1 cellular context compared by ENCODE assay signal in the genomic region with DNA sequence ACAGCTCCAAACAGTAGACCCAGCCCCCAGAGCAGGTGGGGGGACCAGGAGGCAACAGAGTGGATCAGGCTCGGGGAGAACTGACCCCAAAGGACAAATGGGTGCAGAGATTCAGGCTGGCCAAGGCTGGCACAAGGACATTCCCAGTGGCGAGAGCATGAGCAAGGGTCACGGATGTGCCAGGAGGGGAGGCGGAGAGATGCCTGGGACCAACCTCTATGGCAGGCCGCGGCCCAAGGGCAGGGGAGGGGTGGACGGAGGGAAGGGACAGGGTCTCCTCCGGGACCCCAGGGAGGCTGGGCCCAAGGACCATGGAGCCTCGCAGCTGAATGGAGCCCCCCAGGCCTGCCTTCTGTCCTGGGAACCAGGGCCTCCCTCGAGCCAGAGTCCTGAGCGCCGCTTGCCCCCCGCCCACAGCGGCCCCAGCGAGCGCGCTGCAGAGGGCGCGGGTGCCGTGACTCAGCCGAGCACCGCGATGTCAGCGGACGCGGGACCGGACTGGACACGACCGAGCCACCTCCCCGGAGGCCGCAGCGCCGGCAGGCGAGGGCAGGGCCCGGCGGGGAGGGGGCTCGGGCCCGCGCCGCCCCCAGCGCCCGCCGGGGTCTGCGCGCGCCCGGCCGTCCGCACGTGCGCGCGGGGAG.
A peak's percentile ranks its signal among the peaks of the same experiment; 100 is the strongest.
TF ChIP-seq lines count a peak whose summit lies in the region.

No MANE protein-coding gene starts in this region.

TF ChIP-seq in HepG2, 621 proteins besides CTCF, POLR2A, EP300 and RAD21:
- TF ChIP-seq NR2F2 (IDR thresholded peaks at IDR 0.05; ENCODE audit: borderline replicate concordance, low read depth) = no peak
- no peak for TF ChIP-seq KLF16 (CRISPR knock-in tag; IDR thresholded peaks at IDR 0.05)
- no peak for TF ChIP-seq FOXK2 (IDR thresholded peaks at IDR 0.05)
- 0 out of 2 replicates have a peak, but pooled peaks have one; percentile 8 for TF ChIP-seq HDAC2 (CRISPR knock-in tag; IDR thresholded peaks at IDR 0.05)
- no peak for TF ChIP-seq NRL (CRISPR knock-in tag; IDR thresholded peaks at IDR 0.05; ENCODE audit: borderline replicate concordance)
- TF ChIP-seq ATAD3A (CRISPR knock-in tag; IDR thresholded peaks at IDR 0.05) = no peak
- no peak for TF ChIP-seq ZSCAN12 (CRISPR knock-in tag; IDR thresholded peaks at IDR 0.05)
- TF ChIP-seq, protein P1, sequence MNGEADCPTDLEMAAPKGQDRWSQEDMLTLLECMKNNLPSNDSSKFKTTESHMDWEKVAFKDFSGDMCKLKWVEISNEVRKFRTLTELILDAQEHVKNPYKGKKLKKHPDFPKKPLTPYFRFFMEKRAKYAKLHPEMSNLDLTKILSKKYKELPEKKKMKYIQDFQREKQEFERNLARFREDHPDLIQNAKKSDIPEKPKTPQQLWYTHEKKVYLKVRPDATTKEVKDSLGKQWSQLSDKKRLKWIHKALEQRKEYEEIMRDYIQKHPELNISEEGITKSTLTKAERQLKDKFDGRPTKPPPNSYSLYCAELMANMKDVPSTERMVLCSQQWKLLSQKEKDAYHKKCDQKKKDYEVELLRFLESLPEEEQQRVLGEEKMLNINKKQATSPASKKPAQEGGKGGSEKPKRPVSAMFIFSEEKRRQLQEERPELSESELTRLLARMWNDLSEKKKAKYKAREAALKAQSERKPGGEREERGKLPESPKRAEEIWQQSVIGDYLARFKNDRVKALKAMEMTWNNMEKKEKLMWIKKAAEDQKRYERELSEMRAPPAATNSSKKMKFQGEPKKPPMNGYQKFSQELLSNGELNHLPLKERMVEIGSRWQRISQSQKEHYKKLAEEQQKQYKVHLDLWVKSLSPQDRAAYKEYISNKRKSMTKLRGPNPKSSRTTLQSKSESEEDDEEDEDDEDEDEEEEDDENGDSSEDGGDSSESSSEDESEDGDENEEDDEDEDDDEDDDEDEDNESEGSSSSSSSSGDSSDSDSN (CRISPR knock-in tag; IDR thresholded peaks at IDR 0.05) = peak; percentile 19; the same call in 1 of the 2 replicates
- TF ChIP-seq GABPB1 (CRISPR knock-in tag; IDR thresholded peaks at IDR 0.05) = peak; percentile 29; the same call in 1 of the 2 replicates
- no peak for TF ChIP-seq TBL1XR1 (IDR thresholded peaks at IDR 0.05; ENCODE audit: borderline replicate concordance, low read length, partially characterized antibody)
- TF ChIP-seq MTA3 (CRISPR knock-in tag; IDR thresholded peaks at IDR 0.05) = no peak
- TF ChIP-seq ZBTB8A (CRISPR knock-in tag; IDR thresholded peaks at IDR 0.05; ENCODE audit: borderline replicate concordance, low read depth) = no peak
- TF ChIP-seq ZNF790 (CRISPR knock-in tag; IDR thresholded peaks at IDR 0.05; ENCODE audit: borderline replicate concordance) = no peak
- no peak for TF ChIP-seq SCMH1 (CRISPR knock-in tag; IDR thresholded peaks at IDR 0.05; ENCODE audit: borderline replicate concordance)
- TF ChIP-seq DNMT1 (CRISPR knock-in tag; IDR thresholded peaks at IDR 0.05) = no peak
- TF ChIP-seq ZNF713 (CRISPR knock-in tag; IDR thresholded peaks at IDR 0.05) = no peak
- TF ChIP-seq, protein P2, sequence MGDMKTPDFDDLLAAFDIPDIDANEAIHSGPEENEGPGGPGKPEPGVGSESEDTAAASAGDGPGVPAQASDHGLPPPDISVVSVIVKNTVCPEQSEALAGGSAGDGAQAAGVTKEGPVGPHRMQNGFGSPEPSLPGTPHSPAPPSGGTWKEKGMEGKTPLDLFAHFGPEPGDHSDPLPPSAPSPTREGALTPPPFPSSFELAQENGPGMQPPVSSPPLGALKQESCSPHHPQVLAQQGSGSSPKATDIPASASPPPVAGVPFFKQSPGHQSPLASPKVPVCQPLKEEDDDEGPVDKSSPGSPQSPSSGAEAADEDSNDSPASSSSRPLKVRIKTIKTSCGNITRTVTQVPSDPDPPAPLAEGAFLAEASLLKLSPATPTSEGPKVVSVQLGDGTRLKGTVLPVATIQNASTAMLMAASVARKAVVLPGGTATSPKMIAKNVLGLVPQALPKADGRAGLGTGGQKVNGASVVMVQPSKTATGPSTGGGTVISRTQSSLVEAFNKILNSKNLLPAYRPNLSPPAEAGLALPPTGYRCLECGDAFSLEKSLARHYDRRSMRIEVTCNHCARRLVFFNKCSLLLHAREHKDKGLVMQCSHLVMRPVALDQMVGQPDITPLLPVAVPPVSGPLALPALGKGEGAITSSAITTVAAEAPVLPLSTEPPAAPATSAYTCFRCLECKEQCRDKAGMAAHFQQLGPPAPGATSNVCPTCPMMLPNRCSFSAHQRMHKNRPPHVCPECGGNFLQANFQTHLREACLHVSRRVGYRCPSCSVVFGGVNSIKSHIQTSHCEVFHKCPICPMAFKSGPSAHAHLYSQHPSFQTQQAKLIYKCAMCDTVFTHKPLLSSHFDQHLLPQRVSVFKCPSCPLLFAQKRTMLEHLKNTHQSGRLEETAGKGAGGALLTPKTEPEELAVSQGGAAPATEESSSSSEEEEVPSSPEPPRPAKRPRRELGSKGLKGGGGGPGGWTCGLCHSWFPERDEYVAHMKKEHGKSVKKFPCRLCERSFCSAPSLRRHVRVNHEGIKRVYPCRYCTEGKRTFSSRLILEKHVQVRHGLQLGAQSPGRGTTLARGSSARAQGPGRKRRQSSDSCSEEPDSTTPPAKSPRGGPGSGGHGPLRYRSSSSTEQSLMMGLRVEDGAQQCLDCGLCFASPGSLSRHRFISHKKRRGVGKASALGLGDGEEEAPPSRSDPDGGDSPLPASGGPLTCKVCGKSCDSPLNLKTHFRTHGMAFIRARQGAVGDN (CRISPR knock-in tag; IDR thresholded peaks at IDR 0.05) = peak; percentile 62; the same call in 1 of the 2 replicates
- no peak for TF ChIP-seq ZBTB42 (CRISPR knock-in tag; IDR thresholded peaks at IDR 0.05)
- TF ChIP-seq GPN1 (CRISPR knock-in tag; IDR thresholded peaks at IDR 0.05; ENCODE audit: borderline replicate concordance) = no peak
- TF ChIP-seq, protein P3, sequence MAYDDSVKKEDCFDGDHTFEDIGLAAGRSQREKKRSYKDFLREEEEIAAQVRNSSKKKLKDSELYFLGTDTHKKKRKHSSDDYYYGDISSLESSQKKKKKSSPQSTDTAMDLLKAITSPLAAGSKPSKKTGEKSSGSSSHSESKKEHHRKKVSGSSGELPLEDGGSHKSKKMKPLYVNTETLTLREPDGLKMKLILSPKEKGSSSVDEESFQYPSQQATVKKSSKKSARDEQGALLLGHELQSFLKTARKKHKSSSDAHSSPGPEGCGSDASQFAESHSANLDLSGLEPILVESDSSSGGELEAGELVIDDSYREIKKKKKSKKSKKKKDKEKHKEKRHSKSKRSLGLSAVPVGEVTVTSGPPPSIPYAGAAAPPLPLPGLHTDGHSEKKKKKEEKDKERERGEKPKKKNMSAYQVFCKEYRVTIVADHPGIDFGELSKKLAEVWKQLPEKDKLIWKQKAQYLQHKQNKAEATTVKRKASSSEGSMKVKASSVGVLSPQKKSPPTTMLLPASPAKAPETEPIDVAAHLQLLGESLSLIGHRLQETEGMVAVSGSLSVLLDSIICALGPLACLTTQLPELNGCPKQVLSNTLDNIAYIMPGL (CRISPR knock-in tag; IDR thresholded peaks at IDR 0.05; ENCODE audit: borderline replicate concordance in 1 of 2, low read depth in 1 of 2) = no peak
- TF ChIP-seq SAP130 (CRISPR knock-in tag; IDR thresholded peaks at IDR 0.05; ENCODE audit: low read depth) = 0 out of 2 replicates have a peak, but pooled peaks have one; percentile 12
- TF ChIP-seq POLR2AphosphoS2 (IDR thresholded peaks at IDR 0.05; ENCODE audit: low read depth, low read length) = no peak
- TF ChIP-seq ZNF567 (CRISPR knock-in tag; IDR thresholded peaks at IDR 0.05; ENCODE audit: borderline replicate concordance) = peak; percentile 25; the same call in 1 of the 2 replicates
- no peak for TF ChIP-seq RFX1 (IDR thresholded peaks at IDR 0.05)
- 0 out of 2 replicates have a peak, but pooled peaks have one; percentile 14 for TF ChIP-seq PITX1 (CRISPR knock-in tag; IDR thresholded peaks at IDR 0.05)
- TF ChIP-seq, protein P4, sequence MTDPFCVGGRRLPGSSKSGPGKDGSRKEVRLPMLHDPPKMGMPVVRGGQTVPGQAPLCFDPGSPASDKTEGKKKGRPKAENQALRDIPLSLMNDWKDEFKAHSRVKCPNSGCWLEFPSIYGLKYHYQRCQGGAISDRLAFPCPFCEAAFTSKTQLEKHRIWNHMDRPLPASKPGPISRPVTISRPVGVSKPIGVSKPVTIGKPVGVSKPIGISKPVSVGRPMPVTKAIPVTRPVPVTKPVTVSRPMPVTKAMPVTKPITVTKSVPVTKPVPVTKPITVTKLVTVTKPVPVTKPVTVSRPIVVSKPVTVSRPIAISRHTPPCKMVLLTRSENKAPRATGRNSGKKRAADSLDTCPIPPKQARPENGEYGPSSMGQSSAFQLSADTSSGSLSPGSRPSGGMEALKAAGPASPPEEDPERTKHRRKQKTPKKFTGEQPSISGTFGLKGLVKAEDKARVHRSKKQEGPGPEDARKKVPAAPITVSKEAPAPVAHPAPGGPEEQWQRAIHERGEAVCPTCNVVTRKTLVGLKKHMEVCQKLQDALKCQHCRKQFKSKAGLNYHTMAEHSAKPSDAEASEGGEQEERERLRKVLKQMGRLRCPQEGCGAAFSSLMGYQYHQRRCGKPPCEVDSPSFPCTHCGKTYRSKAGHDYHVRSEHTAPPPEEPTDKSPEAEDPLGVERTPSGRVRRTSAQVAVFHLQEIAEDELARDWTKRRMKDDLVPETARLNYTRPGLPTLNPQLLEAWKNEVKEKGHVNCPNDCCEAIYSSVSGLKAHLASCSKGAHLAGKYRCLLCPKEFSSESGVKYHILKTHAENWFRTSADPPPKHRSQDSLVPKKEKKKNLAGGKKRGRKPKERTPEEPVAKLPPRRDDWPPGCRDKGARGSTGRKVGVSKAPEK (CRISPR knock-in tag; IDR thresholded peaks at IDR 0.05; ENCODE audit: borderline replicate concordance) = no peak
- no peak for TF ChIP-seq ZNF335 (CRISPR knock-in tag; IDR thresholded peaks at IDR 0.05)
- no peak for TF ChIP-seq BRCA1 (CRISPR knock-in tag; IDR thresholded peaks at IDR 0.05)
- TF ChIP-seq, protein P5, sequence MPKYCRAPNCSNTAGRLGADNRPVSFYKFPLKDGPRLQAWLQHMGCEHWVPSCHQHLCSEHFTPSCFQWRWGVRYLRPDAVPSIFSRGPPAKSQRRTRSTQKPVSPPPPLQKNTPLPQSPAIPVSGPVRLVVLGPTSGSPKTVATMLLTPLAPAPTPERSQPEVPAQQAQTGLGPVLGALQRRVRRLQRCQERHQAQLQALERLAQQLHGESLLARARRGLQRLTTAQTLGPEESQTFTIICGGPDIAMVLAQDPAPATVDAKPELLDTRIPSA (CRISPR knock-in tag; IDR thresholded peaks at IDR 0.05; ENCODE audit: borderline replicate concordance) = 0 out of 2 replicates have a peak, but pooled peaks have one; percentile 31
- no peak for TF ChIP-seq KLF12 (CRISPR knock-in tag; IDR thresholded peaks at IDR 0.05; ENCODE audit: borderline replicate concordance)
- TF ChIP-seq, protein P6, sequence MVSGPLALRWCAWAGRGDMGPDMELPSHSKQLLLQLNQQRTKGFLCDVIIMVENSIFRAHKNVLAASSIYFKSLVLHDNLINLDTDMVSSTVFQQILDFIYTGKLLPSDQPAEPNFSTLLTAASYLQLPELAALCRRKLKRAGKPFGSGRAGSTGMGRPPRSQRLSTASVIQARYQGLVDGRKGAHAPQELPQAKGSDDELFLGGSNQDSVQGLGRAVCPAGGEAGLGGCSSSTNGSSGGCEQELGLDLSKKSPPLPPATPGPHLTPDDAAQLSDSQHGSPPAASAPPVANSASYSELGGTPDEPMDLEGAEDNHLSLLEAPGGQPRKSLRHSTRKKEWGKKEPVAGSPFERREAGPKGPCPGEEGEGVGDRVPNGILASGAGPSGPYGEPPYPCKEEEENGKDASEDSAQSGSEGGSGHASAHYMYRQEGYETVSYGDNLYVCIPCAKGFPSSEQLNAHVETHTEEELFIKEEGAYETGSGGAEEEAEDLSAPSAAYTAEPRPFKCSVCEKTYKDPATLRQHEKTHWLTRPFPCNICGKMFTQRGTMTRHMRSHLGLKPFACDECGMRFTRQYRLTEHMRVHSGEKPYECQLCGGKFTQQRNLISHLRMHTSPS (CRISPR knock-in tag; IDR thresholded peaks at IDR 0.05; ENCODE audit: low read depth) = peak; percentile 20; the same call in 1 of the 2 replicates
- TF ChIP-seq HNRNPL (IDR thresholded peaks at IDR 0.05; ENCODE audit: low read depth, low read length) = peak; percentile 75; the same call in 1 of the 2 replicates
- TF ChIP-seq FOSL1 (CRISPR knock-in tag; IDR thresholded peaks at IDR 0.05; ENCODE audit: borderline replicate concordance) = no peak
- TF ChIP-seq CBFB (CRISPR knock-in tag; IDR thresholded peaks at IDR 0.05) = no peak
- no peak for TF ChIP-seq ZNF766 (CRISPR knock-in tag; IDR thresholded peaks at IDR 0.05; ENCODE audit: borderline replicate concordance)
- no peak for TF ChIP-seq NKX3-1 (CRISPR knock-in tag; IDR thresholded peaks at IDR 0.05)
- peak; percentile 46; the same call in 1 of the 2 replicates for TF ChIP-seq KDM5B (CRISPR knock-in tag; IDR thresholded peaks at IDR 0.05; ENCODE audit: borderline replicate concordance)
